Comparison of ENCODE assay signal across 15 cellular contexts in genomic region chr9:92425578-92425977, GRCh38. TPM values are rescaled to one million over a fixed set of nuclear protein-coding genes. Genes with fewer than 3 reads are reported as not detected.
DNase-seq lines count a peak whose midpoint lies in the region; ATAC-seq, FAIRE-seq and TF ChIP-seq lines count a peak whose summit lies in the region.
"Had no signal": no experiment of that assay in that cellular context is flagged by ENCODE, and none has a peak within 500 bp of the region (broad histone marks: within the 10 kb centered on the region; RNA-seq: fewer than 3 reads in every experiment).

No MANE protein-coding gene starts in this region.

- no peak for DNase-seq in SK-N-MC (ENCODE audit: low read depth, low spot score)
- DNase-seq in fibroblast of mammary gland (ENCODE audit: low read depth) = peak; percentile 60
- no peak for DNase-seq in NCI-H524 (lab: John Stamatoyannopoulos, UW)
- DNase-seq in activated effector memory CD4-positive, alpha-beta T cell treated with anti-CD3 and anti-CD28 coated beads, Interleukin-2, amount 50 U/mL, for 16 hours = no peak
- DNase-seq in omental fat pad (ENCODE audit: low spot score) = no peak
- DNase-seq: activated CD4-positive, alpha-beta T cell treated with anti-CD3 and anti-CD28 coated beads, Interleukin-2, amount 50 U/mL, for 1 hour; activated T-cell treated with anti-CD3 and anti-CD28 coated beads, Interleukin-2, amount 50 U/mL, for 48 hours; amniotic stem cell; C1 segment of cervical spinal cord; foreskin melanocyte; stomach had no signal

- H3K36me3 ChIP-seq in SK-N-MC (ENCODE audit: insufficient read depth, low read length) = no peaks in the 10 kb centered on the region
- no peaks in the 10 kb centered on the region for H3K36me3 ChIP-seq in rectal smooth muscle tissue (ENCODE audit: control insufficient read depth, insufficient read depth, low read length)
- H3K36me3 ChIP-seq: stomach had no signal

- H3K4me3 ChIP-seq in SK-N-MC = peak overlapping the region; percentile 42
- H3K4me3 ChIP-seq in fibroblast of mammary gland (ENCODE audit: control insufficient read depth, low read depth, low read length) = no peak overlapping the region
- H3K4me3 ChIP-seq in rectal smooth muscle tissue (ENCODE audit: low read length) = no peak overlapping the region
- H3K4me3 ChIP-seq: stomach had no signal

- no peak for TF ChIP-seq CTCF in fibroblast of mammary gland (conservative IDR thresholded peaks at IDR 0.05; ENCODE audit: control insufficient read depth, insufficient read depth, low read depth, low read length)
- TF ChIP-seq CTCF in omental fat pad (IDR thresholded peaks at IDR 0.05) = no peak

- ATAC-seq in GM18858 (IDR thresholded peaks at IDR 0.05; ENCODE audit: unreplicated experiment) = no peak
- no peak for ATAC-seq in omental fat pad (ENCODE audit: low FRiP score)

- no peaks in the 10 kb centered on the region for H3K27me3 ChIP-seq in rectal smooth muscle tissue (ENCODE audit: control insufficient read depth, insufficient read depth, low read length)
- H3K27me3 ChIP-seq: stomach had no signal

- no peaks in the 10 kb centered on the region for H3K4me1 ChIP-seq in rectal smooth muscle tissue (ENCODE audit: control insufficient read depth, insufficient read depth, low read length)

- no peaks in the 10 kb centered on the region for H3K9me3 ChIP-seq in SK-N-MC (ENCODE audit: low read depth, low read length)
- H3K9me3 ChIP-seq: stomach had no signal

- peak; percentile 11 for FAIRE-seq in G401.6 (lab: Jason Lieb, UNC)

- peak overlapping the region; percentile 60 for H3K9ac ChIP-seq in SK-N-MC (ENCODE audit: insufficient read length)
- H3K9ac ChIP-seq in rectal smooth muscle tissue (ENCODE audit: low read length) = no peak overlapping the region

- peak overlapping the region; percentile 95 for H3K27ac ChIP-seq in SK-N-MC
- peak overlapping the region; percentile 37 for H3K27ac ChIP-seq in rectal smooth muscle tissue (ENCODE audit: low read depth, low read length)

RNA-seq across cellular contexts. Expression of gene OMD, which starts 1.3 kb away (rescaled TPM):
- total RNA-seq in omental fat pad = 100 to 1,000 TPM in 1 of 4 donors, 10 to 100 TPM in 3; 10.2 to 122 (median 40.2) TPM
- total RNA-seq: dermis microvascular lymphatic vessel endothelial cell had no signal

RNA-seq across cellular contexts. Expression of gene OGN, which starts 21.2 kb away (rescaled TPM):
- 100 to 1,000 TPM in 3 of 4 donors, 10 to 100 TPM in 1; 24.6 to 412 (median 114) TPM for total RNA-seq in omental fat pad
- total RNA-seq: dermis microvascular lymphatic vessel endothelial cell had no signal

RNA-seq across cellular contexts. Expression of gene ASPN, which starts 56.7 kb away (rescaled TPM):
- 10 to 100 TPM in 2 of 4 donors, 1 to 10 TPM in 2; 4.8 to 17.7 (median 11.4) TPM for total RNA-seq in omental fat pad
- total RNA-seq: dermis microvascular lymphatic vessel endothelial cell had no signal
